25 cellular contexts compared by ENCODE assay signal in genomic region chr20:57932227-57932864, GRCh38.
"Had no signal": no experiment of that assay in that cellular context is flagged by ENCODE, and none has a peak within 500 bp of the region (broad histone marks: within the 10 kb centered on the region; RNA-seq: fewer than 3 reads in every experiment).

No MANE protein-coding gene starts in this region.

- H3K4me1 ChIP-seq: foreskin keratinocyte, gastroesophageal sphincter, left lung, pancreas, stomach, thyroid gland had no signal

- H3K36me3 ChIP-seq: esophagus muscularis mucosa, gastroesophageal sphincter, heart left ventricle, left lung, pancreas, stomach, thyroid gland had no signal

- H3K4me3 ChIP-seq: coronary artery, esophagus muscularis mucosa, gastroesophageal sphincter, heart left ventricle, left lung, pancreas, smooth muscle cell, stomach, thyroid gland had no signal

- ATAC-seq: foreskin keratinocyte; gastroesophageal sphincter; heart left ventricle; left cardiac atrium; left lung; naive thymus-derived CD4-positive, alpha-beta T cell; pancreas; sciatic nerve; stimulated activated effector memory CD8-positive, alpha-beta T cell treated with anti-CD3 and anti-CD28 coated beads, Interleukin-12 subunit alpha, Interleukin-12 subunit beta, amount 100 ng/mL, for 72 hours had no signal

- H3K27ac ChIP-seq: coronary artery, esophagus muscularis mucosa, foreskin keratinocyte, gastroesophageal sphincter, heart left ventricle, left lung, pancreas, stomach, thyroid gland had no signal

- H3K27me3 ChIP-seq: heart left ventricle, left lung, pancreas, thyroid gland had no signal

- DNase-seq: dermis blood vessel endothelial cell; effector memory CD4-positive, alpha-beta T cell; foreskin keratinocyte; heart left ventricle; hippocampal formation; left cardiac atrium; left lung; mesendoderm; midbrain; naive thymus-derived CD4-positive, alpha-beta T cell; occipital lobe; pancreas; stimulated activated CD4-positive, alpha-beta T cell treated with anti-CD3 and anti-CD28 coated beads, Interleukin-12 subunit alpha, Interleukin-12 subunit beta, amount 100 ng/mL, for 4 hours; stimulated activated CD4-positive, alpha-beta T cell treated with anti-CD3 and anti-CD28 coated beads, Interleukin-1b, Interleukin-23, amount 100 ng/mL, for 48 hours; stimulated activated CD4-positive, alpha-beta T cell treated with anti-CD3 and anti-CD28 coated beads, Interleukin-4, amount 100 ng/mL, for 1 hour; stimulated activated naive CD4-positive, alpha-beta T cell treated with Interleukin-2 at 50 U/mL for 16 hours; stomach; thyroid gland; trophoblast cell had no signal

- H3K9me3 ChIP-seq: left lung, pancreas, thyroid gland had no signal
